ENCODE assay signal across 21 cellular contexts in genomic region chr5:94040591-94041148, GRCh38.
DNase-seq lines count a peak whose midpoint lies in the region; ATAC-seq, FAIRE-seq and TF ChIP-seq lines count a peak whose summit lies in the region.
"Had no signal": no experiment of that assay in that cellular context is flagged by ENCODE, and none has a peak within 500 bp of the region (broad histone marks: within the 10 kb centered on the region; RNA-seq: fewer than 3 reads in every experiment).

No MANE protein-coding gene starts in this region.

- no peak for FAIRE-seq in K562 (lab: Jason Lieb, UNC)
- FAIRE-seq: G401.6, GM12891 had no signal

- H3K9me3 Mint-ChIP-seq in mesothelial cell of epicardium (peaks cover 11% of the 10 kb centered on the region), HFFc6 (no peaks in the 10 kb centered on the region)
- H3K9me3 Mint-ChIP-seq: CD8-positive, alpha-beta T cell had no signal

- POLR2A ChIA-PET in HEK293T (lab: Yijun Ruan, JAX) (no interaction called here), K562 (lab: Yijun Ruan, JAX) (interaction anchor here (0.8 kb wide), 1 partner anchor 853 kb away, joined by 4 read pairs; no protein-coding TSS in a partner anchor)

- no peaks in the 10 kb centered on the region for H4K20me1 ChIP-seq in K562 (replicated peaks; ENCODE audit: control insufficient read depth, insufficient read depth, low read length)
- H4K20me1 ChIP-seq: BLaER1 treated with 17β-estradiol and CSF1 and Interleukin-3, amounts not matched to agents 10 nM and 100 nM had no signal

- no TSS peak for BruUV-seq in K562 (replicated peaks; lab: Mats Ljungman, UMichigan)

- H2AFZ ChIP-seq in K562 (ENCODE audit: low read depth, low read length), result peak overlapping the region; percentile 28; the same call in 1 of the 2 replicates
- H2AFZ ChIP-seq: GM23248 had no signal

- peak overlapping the region; percentile 52 for H3K27ac Mint-ChIP-seq in mesothelial cell of epicardium
- no peak overlapping the region for H3K27ac Mint-ChIP-seq in HFFc6
- H3K27ac Mint-ChIP-seq: B cell; CD8-positive, alpha-beta T cell had no signal

- no peak for TF ChIP-seq POLR2A in K562 (conservative IDR thresholded peaks at IDR 0.05)

- WGBS in K562 (ENCODE audit: insufficient coverage, low coverage, missing lambda C conversion rate), result 16% methylated on average over 7 of the region's 7 CpGs

- H3K9ac ChIP-seq in K562 (ENCODE audit: insufficient read depth in 1 of 2, low read depth in 2 of 2, low read length in 2 of 2), result no peak overlapping the region
- H3K9ac ChIP-seq: BLaER1 treated with 17β-estradiol and CSF1 and Interleukin-3, amounts not matched to agents 10 nM and 100 nM; GM23248 had no signal

- intact Hi-C loops in K562 (cut with micrococcal nuclease), result no loop called here

- no peak for TF ChIP-seq RAD21 in K562 (CRISPR knock-in tag; conservative IDR thresholded peaks at IDR 0.05 in 1 of 2, IDR thresholded peaks at IDR 0.05 in 1 of 2)

- H3K4me1 Mint-ChIP-seq in mesothelial cell of epicardium (peaks cover 14% of the 10 kb centered on the region), HFFc6 (ENCODE audit: low read depth) (no peaks in the 10 kb centered on the region)
- H3K4me1 Mint-ChIP-seq: B cell had no signal

- H3K4me2 ChIP-seq in K562 (ENCODE audit: insufficient read depth, low read length), result no peak overlapping the region
- H3K4me2 ChIP-seq: BLaER1 treated with 17β-estradiol and CSF1 and Interleukin-3, amounts not matched to agents 10 nM and 100 nM had no signal

- CTCF ChIA-PET in HEK293T (lab: Yijun Ruan, JAX) (no interaction called here), K562 (lab: Yijun Ruan, JAX; ENCODE audit: low intra/inter-chr PET ratio) (no interaction called here)

- no peak for TF ChIP-seq CTCF in K562 (IDR thresholded peaks at IDR 0.05 in 2 of 3, conservative IDR thresholded peaks at IDR 0.05 in 1 of 3; ENCODE audit: insufficient read depth in 2 of 3, low read depth in 1 of 3, low read length in 3 of 3)
- TF ChIP-seq CTCF in mesothelial cell of epicardium (IDR thresholded peaks at IDR 0.05; ENCODE audit: unreplicated experiment), result no peak
- TF ChIP-seq CTCF in HFFc6 (IDR thresholded peaks at IDR 0.05), result no peak

- ATAC-seq in K562 (peak; percentile 54), HG02938 (IDR thresholded peaks at IDR 0.05; ENCODE audit: unreplicated experiment) (no peak)
- ATAC-seq: CD8-positive, alpha-beta T cell had no signal

- DNase-seq in A172 (ENCODE audit: low spot score) (peak; percentile 63), HEK293T (ENCODE audit: extremely low spot score) (no peak), K562 (ENCODE audit: extremely low read depth in 1 of 4, low spot score in 3 of 4) (peak in 1 of 4 experiments; percentile 7), mesothelial cell of epicardium (ENCODE audit: low spot score in 2 of 2, unreplicated experiment in 2 of 2) (no peak), cerebellar cortex (ENCODE audit: low spot score) (no peak), HFFc6 (no peak), NCI-H524 treated with DMSO at 0.1 percent for 48 hours (lab: John Stamatoyannopoulos, UW) (no peak)
- DNase-seq: CD8-positive, alpha-beta T cell; DMS 273 treated with DMSO at 0.1 percent for 48 hours; DMS53; DND-41; EL; GM23248 had no signal

- no peaks in the 10 kb centered on the region for H3K27me3 ChIP-seq in K562 (ENCODE audit: control insufficient read depth in 2 of 2, insufficient read depth in 2 of 2, low read length in 2 of 2)
- H3K27me3 ChIP-seq: BLaER1 treated with 17β-estradiol and CSF1 and Interleukin-3, amounts not matched to agents 10 nM and 100 nM had no signal

- no peaks in the 10 kb centered on the region for H3K36me3 ChIP-seq in K562 (ENCODE audit: control insufficient read depth, insufficient read depth, low read length)
- H3K36me3 ChIP-seq: HAP-1 had no signal

- H3K4me3 ChIP-seq in K562, result no peak overlapping the region
- H3K4me3 ChIP-seq: BLaER1 treated with 17β-estradiol and CSF1 and Interleukin-3, amounts not matched to agents 10 nM and 100 nM; GM23248; HAP-1 had no signal

- H3K27ac ChIP-seq in K562 (ENCODE audit: extremely low read depth, low read depth, low read length), result peak overlapping the region; percentile 42; the same call in 1 of the 3 replicates
- H3K27ac ChIP-seq: 22Rv1; BLaER1 treated with 17β-estradiol and CSF1 and Interleukin-3, amounts not matched to agents 10 nM and 100 nM; GM23248; HL-60 had no signal

- H3K27me3 Mint-ChIP-seq in mesothelial cell of epicardium (ENCODE audit: low read depth) (no peaks in the 10 kb centered on the region), HFFc6 (ENCODE audit: insufficient read depth) (no peaks in the 10 kb centered on the region; the same call in 1 of the 2 replicates)
- H3K27me3 Mint-ChIP-seq: B cell had no signal

- no peak for TF ChIP-seq EP300 in K562 (IDR thresholded peaks at IDR 0.05; ENCODE audit: low read length)

- H3K4me1 ChIP-seq in K562 (replicated peaks in 1 of 2; ENCODE audit: control insufficient read depth in 2 of 2, insufficient read depth in 2 of 2, low read length in 2 of 2), result no peaks in the 10 kb centered on the region
- H3K4me1 ChIP-seq: BLaER1 treated with 17β-estradiol and CSF1 and Interleukin-3, amounts not matched to agents 10 nM and 100 nM had no signal

- no peaks in the 10 kb centered on the region for H3K79me2 ChIP-seq in K562 (ENCODE audit: control insufficient read depth, insufficient read depth, low read length)

- in situ Hi-C loops in K562 (cut with MboI), result no loop called here

- H3K36me3 Mint-ChIP-seq in mesothelial cell of epicardium, result peaks cover 22% of the 10 kb centered on the region
- H3K36me3 Mint-ChIP-seq in HFFc6 (ENCODE audit: low read depth), result peaks cover 12% of the 10 kb centered on the region

- H3K4me3 Mint-ChIP-seq in mesothelial cell of epicardium (no peak overlapping the region), HFFc6 (no peak overlapping the region)
- H3K4me3 Mint-ChIP-seq: B cell; CD8-positive, alpha-beta T cell had no signal

- no peaks in the 10 kb centered on the region for H3K9me3 ChIP-seq in K562 (replicated peaks; ENCODE audit: control insufficient read depth, insufficient read depth, low read depth, low read length)
- H3K9me3 ChIP-seq: HAP-1 had no signal

- H3K9me1 ChIP-seq in K562 (ENCODE audit: control insufficient read depth, insufficient read depth, low read length), result no peaks in the 10 kb centered on the region

TF ChIP-seq in HEK293T, 16 proteins besides CTCF, POLR2A, EP300 and RAD21:
- peak; percentile 46 for TF ChIP-seq PKNOX1 (IDR thresholded peaks at IDR 0.05)
- TF ChIP-seq LEF1 (IDR thresholded peaks at IDR 0.05; ENCODE audit: borderline replicate concordance), result no peak

TF ChIP-seq in K562, 482 proteins besides CTCF, POLR2A, EP300 and RAD21:
- TF ChIP-seq RFX1 (IDR thresholded peaks at IDR 0.05), result peak; percentile 53
- TF ChIP-seq NUFIP1 (IDR thresholded peaks at IDR 0.05; ENCODE audit: partially characterized antibody), result no peak
- TF ChIP-seq, protein P1, sequence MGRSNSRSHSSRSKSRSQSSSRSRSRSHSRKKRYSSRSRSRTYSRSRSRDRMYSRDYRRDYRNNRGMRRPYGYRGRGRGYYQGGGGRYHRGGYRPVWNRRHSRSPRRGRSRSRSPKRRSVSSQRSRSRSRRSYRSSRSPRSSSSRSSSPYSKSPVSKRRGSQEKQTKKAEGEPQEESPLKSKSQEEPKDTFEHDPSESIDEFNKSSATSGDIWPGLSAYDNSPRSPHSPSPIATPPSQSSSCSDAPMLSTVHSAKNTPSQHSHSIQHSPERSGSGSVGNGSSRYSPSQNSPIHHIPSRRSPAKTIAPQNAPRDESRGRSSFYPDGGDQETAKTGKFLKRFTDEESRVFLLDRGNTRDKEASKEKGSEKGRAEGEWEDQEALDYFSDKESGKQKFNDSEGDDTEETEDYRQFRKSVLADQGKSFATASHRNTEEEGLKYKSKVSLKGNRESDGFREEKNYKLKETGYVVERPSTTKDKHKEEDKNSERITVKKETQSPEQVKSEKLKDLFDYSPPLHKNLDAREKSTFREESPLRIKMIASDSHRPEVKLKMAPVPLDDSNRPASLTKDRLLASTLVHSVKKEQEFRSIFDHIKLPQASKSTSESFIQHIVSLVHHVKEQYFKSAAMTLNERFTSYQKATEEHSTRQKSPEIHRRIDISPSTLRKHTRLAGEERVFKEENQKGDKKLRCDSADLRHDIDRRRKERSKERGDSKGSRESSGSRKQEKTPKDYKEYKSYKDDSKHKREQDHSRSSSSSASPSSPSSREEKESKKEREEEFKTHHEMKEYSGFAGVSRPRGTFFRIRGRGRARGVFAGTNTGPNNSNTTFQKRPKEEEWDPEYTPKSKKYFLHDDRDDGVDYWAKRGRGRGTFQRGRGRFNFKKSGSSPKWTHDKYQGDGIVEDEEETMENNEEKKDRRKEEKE (IDR thresholded peaks at IDR 0.05; ENCODE audit: borderline replicate concordance in 1 of 2, control insufficient read depth in 1 of 2, low read depth in 2 of 2, low read length in 1 of 2), result no peak
- no peak for TF ChIP-seq CREB1 (IDR thresholded peaks at IDR 0.05)
- no peak for TF ChIP-seq CREB1 (CRISPR knock-in tag; IDR thresholded peaks at IDR 0.05)
- TF ChIP-seq, protein P2, sequence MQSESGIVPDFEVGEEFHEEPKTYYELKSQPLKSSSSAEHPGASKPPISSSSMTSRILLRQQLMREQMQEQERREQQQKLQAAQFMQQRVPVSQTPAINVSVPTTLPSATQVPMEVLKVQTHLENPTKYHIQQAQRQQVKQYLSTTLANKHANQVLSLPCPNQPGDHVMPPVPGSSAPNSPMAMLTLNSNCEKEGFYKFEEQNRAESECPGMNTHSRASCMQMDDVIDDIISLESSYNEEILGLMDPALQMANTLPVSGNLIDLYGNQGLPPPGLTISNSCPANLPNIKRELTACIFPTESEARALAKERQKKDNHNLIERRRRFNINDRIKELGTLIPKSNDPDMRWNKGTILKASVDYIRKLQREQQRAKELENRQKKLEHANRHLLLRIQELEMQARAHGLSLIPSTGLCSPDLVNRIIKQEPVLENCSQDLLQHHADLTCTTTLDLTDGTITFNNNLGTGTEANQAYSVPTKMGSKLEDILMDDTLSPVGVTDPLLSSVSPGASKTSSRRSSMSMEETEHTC (IDR thresholded peaks at IDR 0.05), result no peak
- no peak for TF ChIP-seq U2AF2 (optimal IDR thresholded peaks at IDR 0.05; ENCODE audit: low read depth, low read length)
